Comparison of ENCODE assay signal across 8 cellular contexts in genomic region chr7:23298885-23299769, GRCh38. TPM values are rescaled to one million over a fixed set of nuclear protein-coding genes. Genes with fewer than 3 reads are reported as not detected.
DNase-seq lines count a peak whose midpoint lies in the region; ATAC-seq lines count a peak whose summit lies in the region.

Gene MALSU1 (plus strand): TSS chr7:23299339. CDS start chr7:23299353, 14 bp downstream.

- no peak within 1 kb of the TSS for H2BK12ac ChIP-seq in mesenchymal stem cell (ENCODE audit: low read length in 2 of 2)

- H2AK5ac ChIP-seq in mesenchymal stem cell (ENCODE audit: low read length, severe bottlenecking) = peak within 1 kb of the TSS; percentile 26

- H3K36me3 ChIP-seq in NT2/D1 (ENCODE audit: insufficient read depth, insufficient read length, low read length) (peaks cover 34% of the 10 kb centered on the region), endocrine pancreas (ENCODE audit: control insufficient read depth, insufficient read depth, low read length) (peaks cover 4% of the 10 kb centered on the region), mesenchymal stem cell (ENCODE audit: control insufficient read depth in 1 of 2, insufficient read depth in 2 of 2, low read depth in 1 of 2, low read length in 2 of 2) (peaks cover 3 to 23% of the 10 kb centered on the region in 2 experiments)

- peak within 1 kb of the TSS; percentile 65 for H4K91ac ChIP-seq in mesenchymal stem cell (ENCODE audit: low read length)

- no peak within 1 kb of the TSS for H2BK5ac ChIP-seq in mesenchymal stem cell (ENCODE audit: low read depth, low read length, poor library complexity, severe bottlenecking)

- peaks cover 33% of the 10 kb centered on the region for H3K4me1 Mint-ChIP-seq in activated CD8-positive, alpha-beta memory T cell treated with anti-CD3 and anti-CD28 coated beads, Interleukin-2, amount 10 ng/mL, durations not matched to agents 7 days and 5 days

- H2AFZ ChIP-seq in mesenchymal stem cell (ENCODE audit: low read depth, low read length) = peak within 1 kb of the TSS; percentile 43

- peak within 1 kb of the TSS; percentile 57 to 75 for H3K18ac ChIP-seq in mesenchymal stem cell (ENCODE audit: low read depth in 1 of 2, low read length in 2 of 2)

- CTCF ChIA-PET in activated CD8-positive, alpha-beta memory T cell treated with anti-CD3 and anti-CD28 coated beads, Interleukin-2, amount 10 ng/mL, durations not matched to agents 7 days and 5 days (lab: Charles Lee) = interaction anchor here (0.6 to 4.4 kb wide), 10 partner anchors 17 to 248 kb away, joined by 3 to 25 read pairs (median 3); no protein-coding TSS in a partner anchor

- H3K36me3 Mint-ChIP-seq in activated CD8-positive, alpha-beta memory T cell treated with anti-CD3 and anti-CD28 coated beads, Interleukin-2, amount 10 ng/mL, durations not matched to agents 7 days and 5 days = peaks cover 26% of the 10 kb centered on the region

- peak within 1 kb of the TSS; percentile 88 for H3K4me3 Mint-ChIP-seq in activated CD8-positive, alpha-beta memory T cell treated with anti-CD3 and anti-CD28 coated beads, Interleukin-2, amount 10 ng/mL, durations not matched to agents 7 days and 5 days

- peak; percentile 99 for ATAC-seq in GM21381 (IDR thresholded peaks at IDR 0.05; ENCODE audit: unreplicated experiment)
- ATAC-seq in activated CD8-positive, alpha-beta memory T cell treated with anti-CD3 and anti-CD28 coated beads, Interleukin-2, amount 10 ng/mL, durations not matched to agents 7 days and 5 days = peak; percentile 100

- H3K79me1 ChIP-seq in mesenchymal stem cell (replicated peaks; ENCODE audit: low read length, poor library complexity, severe bottlenecking) = peaks cover 2% of the 10 kb centered on the region

- H2BK120ac ChIP-seq in mesenchymal stem cell (ENCODE audit: low read depth, low read length) = peak within 1 kb of the TSS; percentile 59

- peak within 1 kb of the TSS in 1 of 2 experiments; percentile 62 for H3K4ac ChIP-seq in mesenchymal stem cell (ENCODE audit: low read depth in 1 of 2, low read length in 2 of 2)

- peak within 1 kb of the TSS; percentile 67 for H3K4me2 ChIP-seq in mesenchymal stem cell (ENCODE audit: low read length, poor library complexity, severe bottlenecking)

- H3K27ac Mint-ChIP-seq in activated CD8-positive, alpha-beta memory T cell treated with anti-CD3 and anti-CD28 coated beads, Interleukin-2, amount 10 ng/mL, durations not matched to agents 7 days and 5 days = peak within 1 kb of the TSS; percentile 94

- peaks cover 4% of the 10 kb centered on the region for H3K9me3 Mint-ChIP-seq in activated CD8-positive, alpha-beta memory T cell treated with anti-CD3 and anti-CD28 coated beads, Interleukin-2, amount 10 ng/mL, durations not matched to agents 7 days and 5 days (ENCODE audit: low read depth)

- peak within 1 kb of the TSS; percentile 92 for H4K8ac ChIP-seq in mesenchymal stem cell (ENCODE audit: low read length)

- H3K27me3 ChIP-seq in NT2/D1 (ENCODE audit: insufficient read depth, insufficient read length) = no peaks in the 10 kb centered on the region
- H3K27me3 ChIP-seq in endocrine pancreas (ENCODE audit: control insufficient read depth, insufficient read depth, low read length) = peaks cover 2% of the 10 kb centered on the region
- no peaks in the 10 kb centered on the region for H3K27me3 ChIP-seq in mesenchymal stem cell (ENCODE audit: control insufficient read depth in 1 of 2, insufficient read depth in 1 of 2, low read length in 2 of 2)

- H3K4me3 ChIP-seq in NT2/D1 (ENCODE audit: insufficient read length, low read depth) (peak within 1 kb of the TSS; percentile 91), endocrine pancreas (ENCODE audit: control insufficient read depth, insufficient read depth, low read length) (peak within 1 kb of the TSS; percentile 88), mesenchymal stem cell (ENCODE audit: insufficient read depth in 1 of 2, low read depth in 1 of 2, low read length in 2 of 2) (peak within 1 kb of the TSS; percentile 94 to 100)

- H3K4me1 ChIP-seq in NT2/D1 (ENCODE audit: insufficient read depth, insufficient read length) (no peaks in the 10 kb centered on the region), endocrine pancreas (ENCODE audit: control insufficient read depth, insufficient read depth, low read length) (no peaks in the 10 kb centered on the region), mesenchymal stem cell (ENCODE audit: control insufficient read depth, insufficient read depth, low read depth, low read length) (peaks cover 3% of the 10 kb centered on the region)

- no peaks in the 10 kb centered on the region for H3K27me3 Mint-ChIP-seq in activated CD8-positive, alpha-beta memory T cell treated with anti-CD3 and anti-CD28 coated beads, Interleukin-2, amount 10 ng/mL, durations not matched to agents 7 days and 5 days

- H3K23ac ChIP-seq in mesenchymal stem cell (ENCODE audit: low read length in 2 of 2) = peak within 1 kb of the TSS in 1 of 2 experiments; percentile 57

- peak within 1 kb of the TSS; percentile 84 for H3K27ac ChIP-seq in mesenchymal stem cell (ENCODE audit: low read length, poor library complexity, severe bottlenecking)

- peak within 1 kb of the TSS in 1 of 2 experiments; percentile 44 for H3K14ac ChIP-seq in mesenchymal stem cell (ENCODE audit: low read length in 2 of 2)

- peak within 1 kb of the TSS; percentile 96 for H3K9ac ChIP-seq in NT2/D1 (ENCODE audit: insufficient read length, low read depth)
- peak within 1 kb of the TSS; percentile 62 for H3K9ac ChIP-seq in endocrine pancreas (ENCODE audit: control insufficient read depth, insufficient read depth, low read length)
- peak within 1 kb of the TSS; percentile 97 for H3K9ac ChIP-seq in mesenchymal stem cell (ENCODE audit: low read length)

- under 1% methylated on average over 57 of the region's 59 CpGs for WGBS in mesenchymal stem cell

- H2BK15ac ChIP-seq in mesenchymal stem cell (ENCODE audit: low read depth, poor library complexity, severe bottlenecking) = no peak within 1 kb of the TSS

- DNase-seq in COR-L47 (lab: John Stamatoyannopoulos, UW) (peak; percentile 98), HUDEP-2 (lab: John Stamatoyannopoulos, UW; ENCODE audit: unreplicated experiment in 76 of 76) (peak; percentile 54 to 99 (median 93)), NT2/D1 (ENCODE audit: low read depth, low spot score) (peak; percentile 99), mesenchymal stem cell (peak; percentile 96)
- DNase-seq in activated CD8-positive, alpha-beta memory T cell treated with anti-CD3 and anti-CD28 coated beads, Interleukin-2, amount 10 ng/mL, durations not matched to agents 7 days and 5 days = peak; percentile 98
- DNase-seq in stimulated activated CD8-positive, alpha-beta memory T cell treated with anti-CD3 and anti-CD28 coated beads, Interleukin-12 subunit alpha, Interleukin-12 subunit beta, amount 100 ng/mL, for 4 hours (ENCODE audit: low read depth) = peak; percentile 91

- H3K9me3 ChIP-seq in NT2/D1 (ENCODE audit: insufficient read depth, low read length) (no peaks in the 10 kb centered on the region), endocrine pancreas (ENCODE audit: control insufficient read depth, low read length) (no peaks in the 10 kb centered on the region), mesenchymal stem cell (ENCODE audit: control insufficient read depth, low read length) (no peaks in the 10 kb centered on the region)

RNA-seq across cellular contexts. Expression of gene MALSU1, which starts in this region (rescaled TPM):
- total RNA-seq in activated CD8-positive, alpha-beta memory T cell treated with anti-CD3 and anti-CD28 coated beads, Interleukin-2, amount 10 ng/mL, durations not matched to agents 7 days and 5 days = 10 to 100 TPM; 51.3 to 59.5 TPM
- 56.2 TPM for polyA plus RNA-seq in mesenchymal stem cell (2013, experiment 1 of 2)
- polyA plus RNA-seq in mesenchymal stem cell (2013, experiment 2 of 2) = 61.1 TPM

Comparison
In these comparisons a context has a peak if more than half of its experiments do, and no peak if none do; other contexts are left out.
1. Peak in every context shown above with its lines: DNase-seq, ATAC-seq, H3K4me3 ChIP-seq and H3K27ac ChIP-seq.